In the genomic region with DNA sequence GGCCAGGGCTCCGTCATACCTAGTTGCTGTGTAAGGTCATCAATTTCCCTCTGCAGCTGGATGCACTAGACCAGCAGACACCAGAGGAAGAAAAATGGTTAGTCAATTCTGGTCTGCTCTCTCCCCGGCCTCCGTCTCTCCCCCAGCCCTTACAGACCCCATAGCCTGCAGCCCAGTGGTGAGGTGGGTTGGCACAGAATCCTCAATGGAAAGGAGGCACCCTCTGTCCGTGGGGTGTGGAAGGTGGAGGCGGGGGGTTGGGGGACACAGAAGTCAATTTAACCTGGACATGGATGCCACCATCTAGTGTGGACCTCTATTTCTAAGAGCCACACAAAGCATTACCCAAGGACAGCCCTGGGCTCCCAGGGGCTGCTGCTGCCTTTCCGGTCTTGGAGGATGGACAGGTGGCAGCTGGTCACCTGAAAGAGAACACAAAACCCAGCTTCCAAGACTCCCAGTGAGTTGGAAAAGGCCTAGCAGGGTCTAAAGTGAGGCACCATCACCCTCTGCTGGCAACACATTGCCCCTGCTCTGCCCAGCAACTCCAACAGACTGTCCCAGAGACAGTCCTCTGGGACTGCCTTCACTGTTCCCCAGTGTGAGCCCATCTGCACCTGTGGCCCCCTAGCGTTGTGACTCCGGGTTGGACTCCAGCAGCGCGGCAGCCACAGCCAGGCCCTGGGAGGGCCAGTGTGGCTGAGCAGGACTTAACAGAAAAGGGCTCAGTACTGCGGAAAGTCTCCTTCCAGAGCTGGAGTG, we compare ENCODE assay signal across 9 cellular contexts. TPM values are rescaled to one million over a fixed set of nuclear protein-coding genes. Genes with fewer than 3 reads are reported as not detected.
DNase-seq lines count a peak whose midpoint lies in the region; ATAC-seq, FAIRE-seq and TF ChIP-seq lines count a peak whose summit lies in the region.
"Had no signal": no experiment of that assay in that cellular context is flagged by ENCODE, and none has a peak within 500 bp of the region (broad histone marks: within the 10 kb centered on the region; RNA-seq: fewer than 3 reads in every experiment).

No MANE protein-coding gene starts in this region.

- H3K9ac ChIP-seq in keratinocyte (ENCODE audit: control insufficient read depth, extremely low read depth, insufficient read depth, low read length), result no peak overlapping the region

- peaks cover 17% of the 10 kb centered on the region for H3K27me3 ChIP-seq in keratinocyte (ENCODE audit: control insufficient read depth, extremely low read depth, insufficient read depth, low read length)

- no peaks in the 10 kb centered on the region for H3K79me2 ChIP-seq in keratinocyte (ENCODE audit: control insufficient read depth, insufficient read depth, low read length)

- H2AFZ ChIP-seq in keratinocyte (ENCODE audit: control insufficient read depth, low read length), result no peak overlapping the region

- H3K4me3 ChIP-seq in HFF-Myc (replicated peaks; ENCODE audit: low read depth, low read length), result no peak overlapping the region
- H3K4me3 ChIP-seq in keratinocyte (ENCODE audit: control insufficient read depth in 2 of 3, extremely low read depth in 1 of 3, insufficient read depth in 2 of 3, low read depth in 1 of 3, low read length in 3 of 3), result no peak overlapping the region

- H3K9me3 ChIP-seq in keratinocyte (ENCODE audit: control insufficient read depth, low read depth, low read length), result peaks cover 3% of the 10 kb centered on the region

- no peak for DNase-seq in D721Med (ENCODE audit: insufficient read length, low spot score)
- peak; percentile 3 for DNase-seq in HFF-Myc (ENCODE audit: extremely low read depth, low read depth)
- DNase-seq in SW480 (ENCODE audit: low spot score), result peak; percentile 66
- no peak for DNase-seq in keratinocyte (ENCODE audit: low read depth, low spot score)
- no peak for DNase-seq in activated gamma-delta T cell treated with Interleukin-2 at 50 U/mL for 16 hours
- DNase-seq in HuH-7.5 (ENCODE audit: low spot score), result no peak
- DNase-seq: stimulated activated CD4-positive, alpha-beta T cell treated with anti-CD3 and anti-CD28 coated beads, Interleukin-4, amount 100 ng/mL, for 4 hours had no signal

- no peak overlapping the region for H3K4me2 ChIP-seq in keratinocyte (ENCODE audit: control insufficient read depth, extremely low read depth, insufficient read depth, low read depth, low read length)

- peak; percentile 45 for TF ChIP-seq CTCF in D721Med (IDR thresholded peaks at IDR 0.05; ENCODE audit: insufficient read depth, missing control alignments)
- TF ChIP-seq CTCF in HFF-Myc (IDR thresholded peaks at IDR 0.05; ENCODE audit: low read depth, low read length, missing control alignments), result peak; percentile 29
- TF ChIP-seq CTCF in keratinocyte (optimal IDR thresholded peaks at IDR 0.05 in 1 of 3, IDR thresholded peaks at IDR 0.05 in 1 of 3, conservative IDR thresholded peaks at IDR 0.05 in 1 of 3; ENCODE audit: extremely low read depth in 1 of 3, insufficient read depth in 2 of 3, low read length in 3 of 3), result peak in 2 of 3 experiments; percentile 39 to 47

- H4K20me1 ChIP-seq in keratinocyte (ENCODE audit: control insufficient read depth, extremely low read depth, insufficient read depth, low read length), result no peaks in the 10 kb centered on the region

- FAIRE-seq in D721Med (lab: Jason Lieb, UNC) (no peak), keratinocyte (lab: Jason Lieb, UNC) (no peak)

- H3K36me3 ChIP-seq in keratinocyte (ENCODE audit: control insufficient read depth in 2 of 2, extremely low read depth in 1 of 2, insufficient read depth in 2 of 2, low read length in 2 of 2), result no peaks in the 10 kb centered on the region

- ATAC-seq in HG02678 (IDR thresholded peaks at IDR 0.05; ENCODE audit: unreplicated experiment), result no peak
- ATAC-seq in HG02763 (IDR thresholded peaks at IDR 0.05; ENCODE audit: unreplicated experiment), result no peak

- H3K9me1 ChIP-seq in keratinocyte (ENCODE audit: control insufficient read depth, extremely low read depth, insufficient read depth, low read length), result no peaks in the 10 kb centered on the region

- no peak overlapping the region for H3K27ac ChIP-seq in keratinocyte (ENCODE audit: control insufficient read depth, insufficient read depth, low read length)

- no peaks in the 10 kb centered on the region for H3K4me1 ChIP-seq in keratinocyte (ENCODE audit: control insufficient read depth, extremely low read depth, insufficient read depth, low read length)

- dilution Hi-C loops in keratinocyte (cut with MboI; ENCODE audit: extremely low pct_ligation_motif_present, low sequenced_read_pairs), result no loop called here

RNA-seq across cellular contexts. Expression of a gene that starts 40.1 kb away (rescaled TPM):
- 0.03 to 0.04 TPM (median 0.04 TPM) in 3 replicates for polyA plus RNA-seq in keratinocyte
- polyA plus RNA-seq in keratinocyte (2011; ENCODE audit: low read depth), result 0.09 TPM
- 0.03 and 0.04 TPM in 2 replicates for polyA plus RNA-seq in keratinocyte (2011; cell fraction: cytosol; rRNA removed)
- 0.09 TPM in 2 replicates for polyA plus RNA-seq in keratinocyte (2011; cell fraction: nucleus; rRNA removed)
- 0.02 TPM in 1 of 2 replicates, not detected in the other for polyA plus RNA-seq in keratinocyte (2012; ENCODE audit: low replicate concordance)
- polyA minus RNA-seq in keratinocyte, result 0.03 to 0.56 TPM (median 0.06 TPM) in 3 replicates
- polyA minus RNA-seq in keratinocyte (2011; cell fraction: cytosol; rRNA and poly(A)+ RNA removed), result not detected
- polyA minus RNA-seq in keratinocyte (2011; cell fraction: nucleus; rRNA and poly(A)+ RNA removed), result 0.08 and 0.11 TPM in 2 replicates

Comparison
In these comparisons a context has a peak if more than half of its experiments do, and no peak if none do; other contexts are left out.
1. DNase-seq: peak in HFF-Myc (single experiment) and SW480 (single experiment); none in D721Med (single experiment), keratinocyte (single experiment), activated gamma-delta T cell treated with Interleukin-2 at 50 U/mL for 16 hours (single experiment) and HuH-7.5 (single experiment).
2. Peak in every context shown above with its lines, with median percentiles within 50 percentile points of each other: CTCF ChIP-seq.